ENCODE assay signal across 8 cellular contexts in genomic region chr16:1959269-1960039, GRCh38. TPM values are rescaled to one million over a fixed set of nuclear protein-coding genes. Genes with fewer than 3 reads are reported as not detected.
A peak's percentile ranks its signal among the peaks of the same experiment; 100 is the strongest.
DNase-seq lines count a peak whose midpoint lies in the region; ATAC-seq lines count a peak whose summit lies in the region.

Gene NDUFB10, plus strand, starts transcription at chr16:1959538. Its CDS starts 87 bp downstream, at chr16:1959625.

- H3K27ac ChIP-seq in HUES48 (ENCODE audit: low read depth, low read length), result peak within 1 kb of the TSS; percentile 97

- H3K27ac Mint-ChIP-seq in stimulated activated effector memory CD8-positive, alpha-beta T cell treated with anti-CD3 and anti-CD28 coated beads, Interleukin-12 subunit alpha, Interleukin-12 subunit beta, amount 100 ng/mL, for 72 hours, result peak within 1 kb of the TSS; percentile 94

- peaks cover 50% of the 10 kb centered on the region for H3K4me1 Mint-ChIP-seq in stimulated activated effector memory CD8-positive, alpha-beta T cell treated with anti-CD3 and anti-CD28 coated beads, Interleukin-12 subunit alpha, Interleukin-12 subunit beta, amount 100 ng/mL, for 72 hours

- peak within 1 kb of the TSS; percentile 89 for H3K9ac ChIP-seq in HUES48 (ENCODE audit: low read depth, low read length)

- DNase-seq in D341Med (ENCODE audit: low spot score) (peak; percentile 94), OCI-M2 (lab: John Stamatoyannopoulos, UW; ENCODE audit: unreplicated experiment) (peak; percentile 26), myocyte (ENCODE audit: low read depth) (peak; percentile 88)
- DNase-seq in activated T-cell treated with anti-CD3 and anti-CD28 coated beads, Interleukin-2, amount 50 U/mL, for 1 hour, result peak; percentile 96
- peak; percentile 95 to 96 for DNase-seq in stimulated activated effector memory CD8-positive, alpha-beta T cell treated with anti-CD3 and anti-CD28 coated beads, Interleukin-12 subunit alpha, Interleukin-12 subunit beta, amount 100 ng/mL, for 72 hours (ENCODE audit: low spot score in 2 of 2)

- no peaks in the 10 kb centered on the region for H3K27me3 ChIP-seq in HUES48 (ENCODE audit: control insufficient read depth, insufficient read depth, low read length)

- peak within 1 kb of the TSS; percentile 87 for H3K4me3 ChIP-seq in HUES48 (ENCODE audit: low read depth, low read length)

- peaks cover 47% of the 10 kb centered on the region for H3K36me3 Mint-ChIP-seq in stimulated activated effector memory CD8-positive, alpha-beta T cell treated with anti-CD3 and anti-CD28 coated beads, Interleukin-12 subunit alpha, Interleukin-12 subunit beta, amount 100 ng/mL, for 72 hours

- H3K4me3 Mint-ChIP-seq in stimulated activated effector memory CD8-positive, alpha-beta T cell treated with anti-CD3 and anti-CD28 coated beads, Interleukin-12 subunit alpha, Interleukin-12 subunit beta, amount 100 ng/mL, for 72 hours, result peak within 1 kb of the TSS; percentile 82

- ATAC-seq in GM21360 (IDR thresholded peaks at IDR 0.05; ENCODE audit: unreplicated experiment), result peak; percentile 61
- peak; percentile 83 for ATAC-seq in esophagus mucosa
- ATAC-seq in stimulated activated effector memory CD8-positive, alpha-beta T cell treated with anti-CD3 and anti-CD28 coated beads, Interleukin-12 subunit alpha, Interleukin-12 subunit beta, amount 100 ng/mL, for 72 hours, result peak; percentile 84

- H3K4me1 ChIP-seq in HUES48 (ENCODE audit: control insufficient read depth, insufficient read depth, low read length), result peaks cover 18% of the 10 kb centered on the region

- peaks cover 32% of the 10 kb centered on the region for H3K36me3 ChIP-seq in HUES48 (ENCODE audit: control insufficient read depth, insufficient read depth, low read length)

- no peaks in the 10 kb centered on the region for H3K9me3 Mint-ChIP-seq in stimulated activated effector memory CD8-positive, alpha-beta T cell treated with anti-CD3 and anti-CD28 coated beads, Interleukin-12 subunit alpha, Interleukin-12 subunit beta, amount 100 ng/mL, for 72 hours

- no peaks in the 10 kb centered on the region for H3K9me3 ChIP-seq in HUES48 (ENCODE audit: control insufficient read depth, insufficient read depth, low read length)

RNA-seq across cellular contexts. Expression of gene NDUFB10, which starts in this region (rescaled TPM):
- total RNA-seq in esophagus mucosa, result 115 TPM
- 206 and 226 TPM in 2 replicates for total RNA-seq in myocyte
- 214 TPM for polyA plus RNA-seq in myocyte (2012)

Comparison
In these comparisons a context has a peak if more than half of its experiments do, and no peak if none do; other contexts are left out.
1. Peak in every context shown above with its lines: DNase-seq, ATAC-seq, H3K4me3 ChIP-seq and H3K27ac ChIP-seq.
2. DNase-seq: peak in every context shown above with its lines; median percentile 96 in activated T-cell treated with anti-CD3 and anti-CD28 coated beads, Interleukin-2, amount 50 U/mL, for 1 hour; 96 in stimulated activated effector memory CD8-positive, alpha-beta T cell treated with anti-CD3 and anti-CD28 coated beads, Interleukin-12 subunit alpha, Interleukin-12 subunit beta, amount 100 ng/mL, for 72 hours; 94 in D341Med; 88 in myocyte; 26 in OCI-M2.